ENCODE assay signal across 10 cellular contexts in the genomic region with DNA sequence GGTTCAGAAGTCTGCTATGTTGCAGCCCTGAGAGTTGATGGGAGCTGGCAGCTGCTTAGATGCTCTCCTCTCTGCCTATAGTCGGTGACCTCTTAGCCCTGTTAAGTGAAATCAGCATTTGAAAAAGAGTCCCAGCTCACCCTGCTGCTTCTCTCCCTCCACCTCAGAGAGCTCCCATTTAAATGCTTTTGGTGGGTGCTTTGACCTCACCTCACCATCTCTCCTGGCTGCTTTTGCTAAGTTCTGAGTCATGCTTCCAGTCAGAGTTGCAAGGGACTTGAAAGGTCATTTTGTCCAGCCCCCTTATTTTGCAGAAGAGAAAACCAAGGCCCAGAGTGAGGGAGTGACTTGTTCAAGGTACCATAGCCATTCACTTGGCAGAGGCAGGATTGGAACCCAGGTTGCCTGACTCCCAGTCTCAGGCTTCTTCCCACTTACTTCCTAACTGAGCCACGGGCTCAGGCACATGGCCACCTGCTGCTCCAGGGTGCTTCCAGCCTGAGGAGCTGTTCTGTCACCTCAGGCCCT. TPM values are rescaled to one million over a fixed set of nuclear protein-coding genes. Genes with fewer than 3 reads are reported as not detected.
DNase-seq lines count a peak whose midpoint lies in the region; FAIRE-seq and TF ChIP-seq lines count a peak whose summit lies in the region.
"Had no signal": no experiment of that assay in that cellular context is flagged by ENCODE, and none has a peak within 500 bp of the region (broad histone marks: within the 10 kb centered on the region; RNA-seq: fewer than 3 reads in every experiment).

No MANE protein-coding gene starts in this region.

- peaks cover 9 to 25% (median 25%) of the 10 kb centered on the region in 4 experiments for H3K27me3 ChIP-seq in H1 (replicated peaks in 1 of 4; ENCODE audit: control insufficient read depth in 3 of 4, extremely low read depth in 1 of 4, insufficient read depth in 3 of 4, low read length in 3 of 4)

- H2BK20ac ChIP-seq in H1 (ENCODE audit: low read length) = no peak overlapping the region

- H2BK15ac ChIP-seq in H1 (ENCODE audit: low read length) = no peak overlapping the region

- H3K4ac ChIP-seq in H1 (replicated peaks; ENCODE audit: insufficient read length, low read depth, low read length) = peak overlapping the region; percentile 7

- TF ChIP-seq POLR2A in H1 (IDR thresholded peaks at IDR 0.05; ENCODE audit: control extremely low read depth in 1 of 2, low read depth in 2 of 2, low read length in 2 of 2) = peak in 1 of 2 experiments; percentile 56; a peak in 1 of 3 replicates

- intact Hi-C loops in Calu3 (cut with micrococcal nuclease; ENCODE audit: unreplicated experiment) = loop anchor here (5.0 kb wide), 1 partner anchor 34 kb away; no protein-coding TSS in a partner anchor

- H3K56ac ChIP-seq in H1 (replicated peaks; ENCODE audit: insufficient read length, low read depth, low read length) = no peak overlapping the region

- CTCF ChIA-PET in Calu3 (lab: Charles Lee) (interaction anchor here (0.5 to 1.3 kb wide), 4 partner anchors 9 to 27 kb away, joined by 3 to 4 read pairs (median 4); no protein-coding TSS in a partner anchor), H1 (lab: Charles Lee; ENCODE audit: partially characterized antibody) (interaction anchor here (0.5 to 10.4 kb wide), 15 partner anchors 11 to 225 kb away, joined by 3 to 73 read pairs (median 4); no protein-coding TSS in a partner anchor)

- DNase-seq in Calu3 (no peak), MV-4-11 (lab: John Stamatoyannopoulos, UW) (peak; percentile 20), H1 (ENCODE audit: low read depth in 1 of 2, low spot score in 2 of 2) (peak in 1 of 2 experiments; percentile 64), neural crest cell (ENCODE audit: low read depth, low spot score) (no peak), HuH-7.5 (ENCODE audit: low spot score) (no peak), NOMO-1 treated with dmso at 0.1 percent for 144 hours (lab: John Stamatoyannopoulos, UW; ENCODE audit: unreplicated experiment) (no peak), GOT3 (lab: John Stamatoyannopoulos, UW) (no peak)
- DNase-seq in activated CD4-positive, alpha-beta T cell treated with anti-CD3 and anti-CD28 coated beads for 1 hour = no peak
- DNase-seq: NCI-H2029 treated with DMSO at 0.1 percent for 48 hours had no signal

- TF ChIP-seq EP300 in H1 (IDR thresholded peaks at IDR 0.05; ENCODE audit: borderline replicate concordance in 1 of 2, low read depth in 2 of 2, low read length in 2 of 2) = no peak

- peak overlapping the region; percentile 33 for H3K27ac Mint-ChIP-seq in Calu3 (ENCODE audit: unreplicated experiment)
- H3K27ac Mint-ChIP-seq in neural crest cell (ENCODE audit: unreplicated experiment) = no peak overlapping the region

- 3% methylated on average over 2 of the region's 2 CpGs; no CpG with 5 or more reads in 1 of the 2 experiments for WGBS in H1 (ENCODE audit: extremely low coverage in 1 of 2, insufficient coverage in 1 of 2, insufficient read length in 1 of 2, insufficient replicate concordance in 2 of 2, low coverage in 1 of 2, low lambda C conversion rate in 2 of 2, missing lambda C conversion rate in 1 of 2), 2 experiments

- no peak overlapping the region for H3K9ac ChIP-seq in H1 (replicated peaks in 1 of 4; ENCODE audit: extremely low read depth in 1 of 4, low read depth in 3 of 4, low read length in 3 of 4)

- H2BK12ac ChIP-seq in H1 (ENCODE audit: low read depth, low read length) = no peak overlapping the region

- peak overlapping the region in 2 of 4 experiments; percentile 17 to 88; a peak in 3 of 8 replicates for H3K4me3 ChIP-seq in H1 (ENCODE audit: extremely low read depth in 1 of 4, insufficient read depth in 2 of 4, low read depth in 3 of 4, low read length in 4 of 4)

- no TSS peak for BruUV-seq in Calu3 (replicated peaks; lab: Mats Ljungman, UMichigan)

- no peaks in the 10 kb centered on the region for H3K36me3 ChIP-seq in H1 (ENCODE audit: control insufficient read depth in 2 of 4, insufficient read depth in 4 of 4, low read length in 3 of 4)

- H3K79me2 ChIP-seq in H1 (ENCODE audit: control insufficient read depth in 1 of 2, insufficient read depth in 2 of 2, low read length in 2 of 2) = peaks cover 12 to 53% of the 10 kb centered on the region in 2 experiments

- TF ChIP-seq CTCF in Calu3 (IDR thresholded peaks at IDR 0.05; ENCODE audit: unreplicated experiment) (no peak), H1 (IDR thresholded peaks at IDR 0.05; ENCODE audit: control extremely low read depth in 1 of 3, insufficient read depth in 1 of 3, low read depth in 1 of 3, low read length in 3 of 3) (no peak), neural crest cell (conservative IDR thresholded peaks at IDR 0.05) (no peak)

- H3K4me1 Mint-ChIP-seq in Calu3 (ENCODE audit: low read depth, unreplicated experiment) (peaks cover 64% of the 10 kb centered on the region), neural crest cell (peaks cover 69% of the 10 kb centered on the region)

- H3K23me2 ChIP-seq in H1 (ENCODE audit: low read depth, low read length) = peaks cover 7% of the 10 kb centered on the region

- POLR2A ChIA-PET in H1 (lab: Charles Lee; ENCODE audit: partially characterized antibody) = interaction anchor here (0.7 to 2.0 kb wide), 7 partner anchors 12 to 76 kb away, joined by 3 to 8 read pairs (median 5); a partner anchor contains a TSS

- no peak overlapping the region for H3K14ac ChIP-seq in H1 (ENCODE audit: insufficient read length)

- H3K4me3 Mint-ChIP-seq in Calu3 (ENCODE audit: low read depth, unreplicated experiment) (no peak overlapping the region), neural crest cell (peak overlapping the region; percentile 99)

- H3K9me3 Mint-ChIP-seq in Calu3 (ENCODE audit: low read depth, unreplicated experiment) (no peaks in the 10 kb centered on the region), neural crest cell (no peaks in the 10 kb centered on the region)

- no peak for FAIRE-seq in H1 (lab: Jason Lieb, UNC)

- no peak overlapping the region for H3K27ac ChIP-seq in H1 (ENCODE audit: low read depth, low read length)
- H3K27ac ChIP-seq: epithelial cell of prostate had no signal

- no peak overlapping the region for H4K8ac ChIP-seq in H1 (ENCODE audit: extremely low read depth, insufficient read depth, low read length)

- H2AFZ ChIP-seq in H1 (ENCODE audit: low read length) = no peak overlapping the region

- no peak overlapping the region for H3K18ac ChIP-seq in H1 (ENCODE audit: extremely low read depth, low read length)

- peak overlapping the region; percentile 12 for H4K5ac ChIP-seq in H1 (ENCODE audit: insufficient read length, low read depth, low read length)

- peaks cover 37 to 41% of the 10 kb centered on the region in 2 experiments for H4K20me1 ChIP-seq in H1 (replicated peaks in 1 of 2; ENCODE audit: control insufficient read depth in 1 of 2, insufficient read depth in 2 of 2, low read length in 2 of 2)

- H4K91ac ChIP-seq in H1 (replicated peaks; ENCODE audit: insufficient read length, low read length) = no peak overlapping the region

- H3K79me1 ChIP-seq in H1 (ENCODE audit: low read depth, low read length) = peaks cover 30% of the 10 kb centered on the region

- H3K4me2 ChIP-seq in H1 (ENCODE audit: insufficient read depth in 1 of 2, low read depth in 2 of 2, low read length in 2 of 2) = peak overlapping the region; percentile 62 to 95

- no peaks in the 10 kb centered on the region for H3K9me3 ChIP-seq in H1 (ENCODE audit: insufficient read depth in 2 of 2, low read depth in 1 of 2, low read length in 1 of 2)

- no peak overlapping the region for H2BK5ac ChIP-seq in H1 (ENCODE audit: low read depth, low read length)

- H3K23ac ChIP-seq in H1 (ENCODE audit: insufficient read length) = no peak overlapping the region

- H3K27me3 Mint-ChIP-seq in Calu3 (ENCODE audit: unreplicated experiment) (peaks cover 11% of the 10 kb centered on the region), neural crest cell (ENCODE audit: low read depth) (peaks cover 17% of the 10 kb centered on the region)

- H3K4me1 ChIP-seq in H1 (replicated peaks in 1 of 4; ENCODE audit: control insufficient read depth in 3 of 4, insufficient read depth in 4 of 4, low read length in 3 of 4) = peaks cover 10 to 27% (median 15%) of the 10 kb centered on the region in 4 experiments

- H3K36me3 Mint-ChIP-seq in Calu3 (ENCODE audit: insufficient read depth, unreplicated experiment) = peaks cover 27% of the 10 kb centered on the region
- no peaks in the 10 kb centered on the region for H3K36me3 Mint-ChIP-seq in neural crest cell (ENCODE audit: low read depth)

- H2AK5ac ChIP-seq in H1 (ENCODE audit: low read depth, low read length) = no peak overlapping the region

- H2BK120ac ChIP-seq in H1 (replicated peaks; ENCODE audit: low read depth, low read length) = no peak overlapping the region

- TF ChIP-seq RAD21 in H1 (IDR thresholded peaks at IDR 0.05 in 1 of 2, conservative IDR thresholded peaks at IDR 0.05 in 1 of 2; ENCODE audit: low read depth in 2 of 2, low read length in 2 of 2) = peak in 1 of 2 experiments; percentile 14; a peak in 1 of 4 replicates

TF ChIP-seq in H1, 55 proteins besides CTCF, POLR2A, EP300 and RAD21 (continues in another document):
- TF ChIP-seq KDM5A (IDR thresholded peaks at IDR 0.05; ENCODE audit: low read length) = no peak
- TF ChIP-seq EZH2 (IDR thresholded peaks at IDR 0.05; ENCODE audit: low read depth, low read length, severe bottlenecking) = no peak
- 0 out of 2 replicates have a peak, but pooled peaks have one; percentile 37 for TF ChIP-seq YY1 (IDR thresholded peaks at IDR 0.05; ENCODE audit: low read depth, low read length)

RNA-seq across cellular contexts. Expression of a gene that starts 3.3 kb away (rescaled TPM):
- total RNA-seq in Calu3 (2022) (93.7 and 96.2 TPM in 2 replicates), neural crest cell (77.7 and 78.7 TPM in 2 replicates)
- total RNA-seq in H1 (2021; fragmentation: NEBNext Ultra II Directional; extraction: Animal tissue kit (Norgen Biotek cat#: 25700)) = 44.9 and 46.6 TPM in 2 replicates
- 27.5 and 36.9 TPM in 2 replicates for polyA plus RNA-seq in H1 (2011; rRNA removed)
- 30.4 TPM for polyA plus RNA-seq in H1 (2011; cell fraction: cytosol; rRNA removed)
- 67.8 TPM for polyA plus RNA-seq in H1 (2011; cell fraction: nucleus; rRNA removed)
- polyA plus RNA-seq in H1 (2012, experiment 1 of 2) = 30.0 to 35.6 TPM (median 34.3 TPM) in 4 replicates
- 38.6 TPM for polyA plus RNA-seq in H1 (2012, experiment 2 of 2)
- 21.7 TPM for polyA plus RNA-seq in H1 (2013, experiment 1 of 2)
- 21.8 TPM for polyA plus RNA-seq in H1 (2013, experiment 2 of 2)
- polyA minus RNA-seq in H1 (2011; rRNA and poly(A)+ RNA removed) = 31.9 and 42.5 TPM in 2 replicates
- polyA minus RNA-seq in H1 (2011; cell fraction: cytosol; rRNA and poly(A)+ RNA removed) = 20.1 TPM
- polyA minus RNA-seq in H1 (2011; cell fraction: nucleus; rRNA and poly(A)+ RNA removed) = 19.0 TPM

RNA-seq across cellular contexts. Expression of a gene that starts 52.6 kb away (rescaled TPM):
- 7.6 and 8.0 TPM in 2 replicates for total RNA-seq in Calu3 (2022)
- 7.7 and 8.5 TPM in 2 replicates for total RNA-seq in H1 (2021; fragmentation: NEBNext Ultra II Directional; extraction: Animal tissue kit (Norgen Biotek cat#: 25700))
- polyA plus RNA-seq in H1 (2011; rRNA removed) = 1.4 and 2.1 TPM in 2 replicates
- polyA plus RNA-seq in H1 (2011; cell fraction: cytosol; rRNA removed) = 2.1 TPM
- 1.5 TPM for polyA plus RNA-seq in H1 (2011; cell fraction: nucleus; rRNA removed)
- polyA plus RNA-seq in H1 (2012, experiment 1 of 2) = 3.6 to 4.2 TPM (median 3.9 TPM) in 4 replicates
- 2.2 TPM for polyA plus RNA-seq in H1 (2012, experiment 2 of 2)
- polyA plus RNA-seq in H1 (2013, experiment 1 of 2) = 2.7 TPM
- polyA plus RNA-seq in H1 (2013, experiment 2 of 2) = 2.9 TPM
- 5.2 and 6.4 TPM in 2 replicates for polyA minus RNA-seq in H1 (2011; rRNA and poly(A)+ RNA removed)
- 4.7 TPM for polyA minus RNA-seq in H1 (2011; cell fraction: cytosol; rRNA and poly(A)+ RNA removed)
- polyA minus RNA-seq in H1 (2011; cell fraction: nucleus; rRNA and poly(A)+ RNA removed) = 2.6 TPM
- total RNA-seq in neural crest cell = 12.5 and 13.3 TPM in 2 replicates
